Comparison of ENCODE assay signal across 19 cellular contexts in genomic region chr14:104348741-104349140, GRCh38.
A peak's percentile ranks its signal among the peaks of the same experiment; 100 is the strongest.
DNase-seq lines count a peak whose midpoint lies in the region; ATAC-seq and TF ChIP-seq lines count a peak whose summit lies in the region.
"Had no signal": no experiment of that assay in that cellular context is flagged by ENCODE, and none has a peak within 500 bp of the region (broad histone marks: within the 10 kb centered on the region; RNA-seq: fewer than 3 reads in every experiment).

No MANE protein-coding gene starts in this region.

- POLR2A ChIA-PET in naive thymus-derived CD8-positive, alpha-beta T cell (lab: Charles Lee), result no interaction called here

- peaks cover 75% of the 10 kb centered on the region for H3K27me3 ChIP-seq in RWPE2 (ENCODE audit: insufficient read depth, poor library complexity, severe bottlenecking)
- H3K27me3 ChIP-seq: BE2C had no signal

- H3K4me3 ChIP-seq in RWPE2 (ENCODE audit: severe bottlenecking), result no peak overlapping the region
- H3K4me3 ChIP-seq: GM23248 had no signal

- peaks cover 0 to 7% (median 2%) of the 10 kb centered on the region in 4 donors for H3K4me1 Mint-ChIP-seq in naive thymus-derived CD8-positive, alpha-beta T cell
- H3K4me1 Mint-ChIP-seq: CD4-positive, CD25-positive, alpha-beta regulatory T cell; CD8-positive, alpha-beta memory T cell; IgD-negative memory B cell had no signal

- H3K36me3 ChIP-seq in RWPE2 (ENCODE audit: low read depth), result no peaks in the 10 kb centered on the region
- H3K36me3 ChIP-seq: BE2C had no signal

- H3K9me3 ChIP-seq in RWPE2 (ENCODE audit: severe bottlenecking), result no peaks in the 10 kb centered on the region
- H3K9me3 ChIP-seq: BE2C had no signal

- no peak overlapping the region for H3K27ac ChIP-seq in RWPE2 (ENCODE audit: poor library complexity, severe bottlenecking)
- H3K27ac ChIP-seq: GM23248 had no signal

- peak; percentile 61 for DNase-seq in cardiac septum (ENCODE audit: low spot score)
- no peak for DNase-seq in Right ventricle myocardium superior
- DNase-seq in RWPE2 (ENCODE audit: low spot score), result peak; percentile 27
- peak; percentile 28 for DNase-seq in mesenteric fat pad (ENCODE audit: low spot score)
- DNase-seq in stimulated activated CD4-positive, alpha-beta T cell treated with anti-CD3 and anti-CD28 coated beads, Interleukin-4, amount 100 ng/mL, for 24 hours, result no peak
- no peak for DNase-seq in naive thymus-derived CD8-positive, alpha-beta T cell
- DNase-seq: ACHN; BE2C; C1 segment of cervical spinal cord; CD4-positive, CD25-positive, alpha-beta regulatory T cell; COR-L47; DMS 273 treated with DMSO at 0.1 percent for 48 hours; DMS53; DND-41; GM23248; HCEC 1CT had no signal

- H3K27me3 Mint-ChIP-seq in naive thymus-derived CD8-positive, alpha-beta T cell, result peaks cover 3 to 25% (median 9%) of the 10 kb centered on the region in 5 donors

- peaks cover 0 to 3% (median 0%) of the 10 kb centered on the region in 9 donors for H3K9me3 Mint-ChIP-seq in naive thymus-derived CD8-positive, alpha-beta T cell

- no peak overlapping the region for H3K27ac Mint-ChIP-seq in naive thymus-derived CD8-positive, alpha-beta T cell
- H3K27ac Mint-ChIP-seq: CD4-positive, CD25-positive, alpha-beta regulatory T cell had no signal

- intact Hi-C loops in cardiac septum (cut with DNase I), result loop anchor here (10.0 kb wide), 1 partner anchor 214 kb away; the partner anchor contains the start of gene KIF26A
- intact Hi-C loops in Right ventricle myocardium superior (cut with DNase I), result no loop called here

- H3K4me1 ChIP-seq in RWPE2 (ENCODE audit: insufficient read depth, poor library complexity, severe bottlenecking), result no peaks in the 10 kb centered on the region
- H3K4me1 ChIP-seq: BE2C had no signal

- TF ChIP-seq CTCF in RWPE2 (IDR thresholded peaks at IDR 0.05; ENCODE audit: poor library complexity, severe bottlenecking), result no peak

- H3K36me3 Mint-ChIP-seq in naive thymus-derived CD8-positive, alpha-beta T cell, result no peaks in the 10 kb centered on the region
- H3K36me3 Mint-ChIP-seq: CD4-positive, CD25-positive, alpha-beta regulatory T cell; IgD-negative memory B cell had no signal

- ATAC-seq in Right ventricle myocardium superior (ENCODE audit: poor library complexity) (no peak), RWPE2 (ENCODE audit: low read depth) (no peak), GM18861 (IDR thresholded peaks at IDR 0.05; ENCODE audit: unreplicated experiment) (no peak)
- ATAC-seq in naive thymus-derived CD8-positive, alpha-beta T cell, result no peak

- H3K4me3 Mint-ChIP-seq in naive thymus-derived CD8-positive, alpha-beta T cell, result no peak overlapping the region
- H3K4me3 Mint-ChIP-seq: CD4-positive, CD25-positive, alpha-beta regulatory T cell; CD8-positive, alpha-beta memory T cell; IgD-negative memory B cell had no signal

Comparison
In these comparisons a context has a peak if more than half of its experiments do, and no peak if none do; other contexts are left out.
1. DNase-seq: peak in cardiac septum (single experiment), RWPE2 (single experiment) and mesenteric fat pad (single experiment); none in Right ventricle myocardium superior (single experiment), stimulated activated CD4-positive, alpha-beta T cell treated with anti-CD3 and anti-CD28 coated beads, Interleukin-4, amount 100 ng/mL, for 24 hours (single experiment) and naive thymus-derived CD8-positive, alpha-beta T cell (0 of 10).